In genomic region chr11:38060930-38061329, GRCh38 we compare ENCODE assay signal across 19 cellular contexts.
"Had no signal": no experiment of that assay in that cellular context is flagged by ENCODE, and none has a peak within 500 bp of the region (broad histone marks: within the 10 kb centered on the region; RNA-seq: fewer than 3 reads in every experiment).

No MANE protein-coding gene starts in this region.

- H3K9me3 Mint-ChIP-seq: endodermal cell, neural progenitor cell had no signal

- H3K27me3 Mint-ChIP-seq: activated CD8-positive, alpha-beta memory T cell treated with anti-CD3 and anti-CD28 coated beads, Interleukin-2, amount 10 ng/mL, durations not matched to agents 7 days and 5 days; memory B cell; stimulated activated naive CD8-positive, alpha-beta T cell treated with anti-CD3 and anti-CD28 coated beads, Interleukin-15, Interleukin-2, amounts not matched to agents 100 ng/mL and 50 ng/mL, for 24 hours had no signal

- H3K4me1 ChIP-seq: breast epithelium, esophagus muscularis mucosa, neural progenitor cell, pancreas, upper lobe of left lung had no signal

- H3K9ac ChIP-seq: neural progenitor cell had no signal

- H3K4me3 ChIP-seq: breast epithelium, esophagus muscularis mucosa, neural progenitor cell, pancreas, upper lobe of left lung had no signal

- H3K27me3 ChIP-seq: breast epithelium, esophagus muscularis mucosa, neural progenitor cell, pancreas, upper lobe of left lung had no signal

- H3K36me3 ChIP-seq: breast epithelium, esophagus muscularis mucosa, neural progenitor cell, pancreas, upper lobe of left lung had no signal

- DNase-seq: activated CD4-positive, alpha-beta T cell treated with anti-CD3 and anti-CD28 coated beads, Interleukin-2, amount 50 U/mL, for 48 hours; activated CD4-positive, CD25-positive, alpha-beta regulatory T cell treated with anti-CD3 and anti-CD28 coated beads, Interleukin-2, amount 50 U/mL, for 72 hours; activated CD8-positive, alpha-beta memory T cell treated with anti-CD3 and anti-CD28 coated beads, Interleukin-2, amount 10 ng/mL, durations not matched to agents 7 days and 5 days; activated effector memory CD4-positive, alpha-beta T cell treated with anti-CD3 and anti-CD28 coated beads, Interleukin-2, amount 50 U/mL, for 16 hours; activated T-cell treated with anti-CD3 and anti-CD28 coated beads, Interleukin-2, amount 50 U/mL, for 4 hours; endodermal cell; glutamatergic neuron; pancreas; stimulated activated CD4-positive, alpha-beta T cell treated with anti-CD3 and anti-CD28 coated beads, Interleukin-4, amount 100 ng/mL, for 1 hour; stimulated activated CD8-positive, alpha-beta memory T cell treated with anti-CD3 and anti-CD28 coated beads, Interleukin-4, amount 100 ng/mL, for 48 hours; upper lobe of left lung had no signal

- H3K4me2 ChIP-seq: neural progenitor cell had no signal

- FAIRE-seq: pancreas had no signal

- H3K27ac Mint-ChIP-seq: activated CD8-positive, alpha-beta memory T cell treated with anti-CD3 and anti-CD28 coated beads, Interleukin-2, amount 10 ng/mL, durations not matched to agents 7 days and 5 days; activated naive CD4-positive, alpha-beta T cell treated with anti-CD3 and anti-CD28 coated beads, Interleukin-2, amount 50 U/mL, for 72 hours; endodermal cell; memory B cell; neural progenitor cell; stimulated activated naive CD8-positive, alpha-beta T cell treated with anti-CD3 and anti-CD28 coated beads, Interleukin-15, Interleukin-2, amounts not matched to agents 100 ng/mL and 50 ng/mL, for 24 hours; T-helper 1 cell treated with Interleukin-12 subunit alpha and Interleukin-12 subunit beta and Interleukin-4 antibody, amounts not matched to agents 30 μg/mL and 1 μg/mL, for 36 hours had no signal

- H3K9me3 ChIP-seq: breast epithelium, esophagus muscularis mucosa, pancreas, upper lobe of left lung had no signal

- H3K27ac ChIP-seq: breast epithelium, esophagus muscularis mucosa, neural progenitor cell, pancreas, upper lobe of left lung had no signal

- H3K36me3 Mint-ChIP-seq: activated CD8-positive, alpha-beta memory T cell treated with anti-CD3 and anti-CD28 coated beads, Interleukin-2, amount 10 ng/mL, durations not matched to agents 7 days and 5 days; memory B cell; neural progenitor cell had no signal

- ATAC-seq: activated CD8-positive, alpha-beta memory T cell treated with anti-CD3 and anti-CD28 coated beads, Interleukin-2, amount 10 ng/mL, durations not matched to agents 7 days and 5 days; activated naive CD4-positive, alpha-beta T cell treated with anti-CD3 and anti-CD28 coated beads, Interleukin-2, amount 50 U/mL, for 72 hours; activated T-cell treated with anti-CD3 and anti-CD28 coated beads, Interleukin-2, amount 50 U/mL, for 4 hours; left lobe of liver; pancreas had no signal

- H3K4me1 Mint-ChIP-seq: activated CD8-positive, alpha-beta memory T cell treated with anti-CD3 and anti-CD28 coated beads, Interleukin-2, amount 10 ng/mL, durations not matched to agents 7 days and 5 days; endodermal cell; memory B cell had no signal

- H3K4me3 Mint-ChIP-seq: activated CD8-positive, alpha-beta memory T cell treated with anti-CD3 and anti-CD28 coated beads, Interleukin-2, amount 10 ng/mL, durations not matched to agents 7 days and 5 days; activated T-cell treated with anti-CD3 and anti-CD28 coated beads, Interleukin-2, amount 50 U/mL, for 4 hours; endodermal cell; memory B cell; neural progenitor cell; stimulated activated naive CD8-positive, alpha-beta T cell treated with anti-CD3 and anti-CD28 coated beads, Interleukin-15, Interleukin-2, amounts not matched to agents 100 ng/mL and 50 ng/mL, for 24 hours; T-helper 1 cell treated with Interleukin-12 subunit alpha and Interleukin-12 subunit beta and Interleukin-4 antibody, amounts not matched to agents 30 μg/mL and 1 μg/mL, for 36 hours had no signal

- H2AFZ ChIP-seq: neural progenitor cell had no signal
